ENCODE assay signal across 7 cellular contexts in genomic region chr13:111291908-111292307, GRCh38. TPM values are rescaled to one million over a fixed set of nuclear protein-coding genes. Genes with fewer than 3 reads are reported as not detected.
"Had no signal": no experiment of that assay in that cellular context is flagged by ENCODE, and none has a peak within 500 bp of the region (broad histone marks: within the 10 kb centered on the region; RNA-seq: fewer than 3 reads in every experiment).

No MANE protein-coding gene starts in this region.

- H3K4me2 ChIP-seq: GM23338 had no signal

- H3K27ac Mint-ChIP-seq: GM23338, IgD-negative memory B cell had no signal

- H3K4me3 Mint-ChIP-seq: GM23338, H9, IgD-negative memory B cell had no signal

- H3K9me3 Mint-ChIP-seq: GM23338, H9, IgD-negative memory B cell had no signal

- ATAC-seq: GM23338, HepG2 had no signal

- H3K27ac ChIP-seq: HL-60 had no signal

- H3K27me3 Mint-ChIP-seq: IgD-negative memory B cell had no signal

- H2AFZ ChIP-seq: GM23338 had no signal

- DNase-seq: H9, HCEC 1CT had no signal

- H3K36me3 Mint-ChIP-seq: IgD-negative memory B cell had no signal

- H3K4me1 Mint-ChIP-seq: GM23338, H9 had no signal

- H3K4me3 ChIP-seq: GM23338 had no signal

RNA-seq across cellular contexts. Expression of gene TEX29, which starts 28.5 kb away (rescaled TPM):
- total RNA-seq: GM23338, H1 had no signal
